1 cellular context compared by ENCODE assay signal in genomic region chr3:45227131-45227819, GRCh38.
TF ChIP-seq lines count a peak whose summit lies in the region.

No MANE protein-coding gene starts in this region.

TF ChIP-seq in H1, 55 proteins besides CTCF, POLR2A, EP300 and RAD21:
- TF ChIP-seq SIN3A (conservative IDR thresholded peaks at IDR 0.05 in 1 of 2, IDR thresholded peaks at IDR 0.05 in 1 of 2; ENCODE audit: low read depth in 1 of 2, low read length in 2 of 2) = no peak
- no peak for TF ChIP-seq SP4 (IDR thresholded peaks at IDR 0.05; ENCODE audit: low read length)
- TF ChIP-seq MAX (IDR thresholded peaks at IDR 0.05) = no peak
TF ChIP-seq in H1: peak in this region for 0.
